In the genomic region with DNA sequence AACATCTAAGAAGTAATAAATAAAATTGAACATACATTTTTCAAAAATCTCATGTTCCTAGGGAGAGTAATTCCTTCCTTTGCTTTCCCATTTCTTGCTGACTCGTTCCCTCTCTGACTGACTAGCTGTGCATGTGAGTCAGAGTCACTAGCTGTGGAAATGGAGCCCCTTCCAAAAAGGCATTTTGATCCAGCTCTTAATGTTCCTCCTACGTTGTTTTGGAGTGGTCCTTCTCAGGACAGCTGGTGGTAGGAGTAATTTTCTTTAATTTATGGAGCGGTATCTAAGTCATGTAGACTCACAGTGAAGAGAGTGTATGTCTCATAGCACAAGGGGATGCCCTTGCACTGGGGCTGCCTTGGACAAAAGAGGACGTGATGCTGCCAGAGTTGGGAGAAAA, we compare ENCODE assay signal across 17 cellular contexts.
"Had no signal": no experiment of that assay in that cellular context is flagged by ENCODE, and none has a peak within 500 bp of the region (broad histone marks: within the 10 kb centered on the region; RNA-seq: fewer than 3 reads in every experiment).

No MANE protein-coding gene starts in this region.

- H3K4me3 Mint-ChIP-seq: activated CD4-positive, alpha-beta memory T cell treated with anti-CD3 and anti-CD28 coated beads for 36 hours; activated naive CD8-positive, alpha-beta T cell; activated T-cell treated with anti-CD3 and anti-CD28 coated beads, Interleukin-2, amount 50 U/mL, for 72 hours; naive B cell; stimulated activated effector memory CD8-positive, alpha-beta T cell treated with anti-CD3 and anti-CD28 coated beads, Interleukin-12 subunit alpha, Interleukin-12 subunit beta, amount 100 ng/mL, for 72 hours had no signal

- DNase-seq: activated CD4-positive, alpha-beta memory T cell treated with anti-CD3 and anti-CD28 coated beads for 36 hours; activated CD4-positive, alpha-beta T cell treated with anti-CD3 and anti-CD28 coated beads for 1 hour; activated gamma-delta T cell treated with Interleukin-2 at 50 U/mL for 16 hours; activated T-cell treated with anti-CD3 and anti-CD28 coated beads, Interleukin-2, amount 50 U/mL, for 72 hours; amniotic stem cell; brain microvascular endothelial cell; cortex of kidney; effector CD4-positive, alpha-beta T cell; foreskin melanocyte; left colon; naive B cell; ovary; stimulated activated CD4-positive, alpha-beta T cell treated with anti-CD3 and anti-CD28 coated beads, Interleukin-12 subunit alpha, Interleukin-12 subunit beta, amount 100 ng/mL, for 4 hours; stimulated activated CD4-positive, alpha-beta T cell treated with anti-CD3 and anti-CD28 coated beads, Interleukin-2, amount 100 ng/mL, for 24 hours had no signal

- H3K9me3 Mint-ChIP-seq: activated CD4-positive, alpha-beta memory T cell treated with anti-CD3 and anti-CD28 coated beads for 36 hours; activated T-cell treated with anti-CD3 and anti-CD28 coated beads, Interleukin-2, amount 50 U/mL, for 72 hours; naive B cell; stimulated activated effector memory CD8-positive, alpha-beta T cell treated with anti-CD3 and anti-CD28 coated beads, Interleukin-12 subunit alpha, Interleukin-12 subunit beta, amount 100 ng/mL, for 72 hours had no signal

- H3K27ac ChIP-seq: brain microvascular endothelial cell, ovary had no signal

- H3K36me3 ChIP-seq: brain microvascular endothelial cell, ovary, thyroid gland had no signal

- H3K4me3 ChIP-seq: ovary, thyroid gland had no signal

- H3K27me3 ChIP-seq: brain microvascular endothelial cell, ovary, thyroid gland had no signal

- H3K36me3 Mint-ChIP-seq: activated CD4-positive, alpha-beta memory T cell treated with anti-CD3 and anti-CD28 coated beads for 36 hours; activated naive CD8-positive, alpha-beta T cell; naive B cell; stimulated activated effector memory CD8-positive, alpha-beta T cell treated with anti-CD3 and anti-CD28 coated beads, Interleukin-12 subunit alpha, Interleukin-12 subunit beta, amount 100 ng/mL, for 72 hours had no signal

- ATAC-seq: activated T-cell treated with anti-CD3 and anti-CD28 coated beads, Interleukin-2, amount 50 U/mL, for 72 hours; stimulated activated effector memory CD8-positive, alpha-beta T cell treated with anti-CD3 and anti-CD28 coated beads, Interleukin-12 subunit alpha, Interleukin-12 subunit beta, amount 100 ng/mL, for 72 hours had no signal

- H3K4me1 Mint-ChIP-seq: naive B cell; stimulated activated effector memory CD8-positive, alpha-beta T cell treated with anti-CD3 and anti-CD28 coated beads, Interleukin-12 subunit alpha, Interleukin-12 subunit beta, amount 100 ng/mL, for 72 hours had no signal

- H3K9me3 ChIP-seq: ovary, thyroid gland had no signal
